1 cellular context compared by ENCODE assay signal in genomic region chr1:156308078-156308477, GRCh38.
TF ChIP-seq lines count a peak whose summit lies in the region.

No MANE protein-coding gene starts in this region.

TF ChIP-seq in SK-N-SH, 30 proteins besides CTCF, POLR2A, EP300 and RAD21:
- TF ChIP-seq NRF1 (IDR thresholded peaks at IDR 0.05; ENCODE audit: low read depth, low read length) (no peak), FOSL2 (IDR thresholded peaks at IDR 0.05; ENCODE audit: borderline replicate concordance, low read depth) (peak; percentile 26; the same call in 1 of the 2 replicates)
